In the genomic region with DNA sequence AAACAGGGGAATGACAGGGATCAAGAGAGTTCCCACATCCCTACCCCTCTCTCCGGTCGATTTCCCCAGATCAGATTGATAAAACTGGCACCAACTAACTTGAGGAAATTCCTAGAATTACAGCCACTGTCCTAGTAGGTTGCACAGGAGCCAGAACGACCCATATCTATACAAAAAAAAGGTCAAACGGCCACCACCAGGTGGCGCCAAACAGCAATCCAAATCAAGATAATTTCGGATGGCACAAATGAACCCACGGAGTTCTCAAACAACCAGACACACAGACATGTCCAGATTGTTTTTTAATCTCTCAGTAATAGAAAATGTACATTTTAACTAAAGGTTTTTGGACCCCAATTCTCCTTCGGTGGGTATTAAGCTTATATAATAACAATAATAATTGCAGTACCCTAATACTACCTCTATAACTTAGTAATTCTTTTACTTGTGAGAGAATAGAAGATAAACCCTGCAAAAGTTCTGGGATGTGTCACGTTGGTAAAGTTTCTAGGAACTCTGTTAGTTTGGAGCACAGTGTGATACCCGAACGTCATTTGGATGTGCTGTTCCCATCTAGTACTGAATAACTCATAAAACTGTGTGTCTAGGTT, we compare ENCODE assay signal across 8 cellular contexts.
DNase-seq lines count a peak whose midpoint lies in the region; ATAC-seq lines count a peak whose summit lies in the region.

No MANE protein-coding gene starts in this region.

- no peaks in the 10 kb centered on the region for H3K36me3 ChIP-seq in Karpas-422 (ENCODE audit: insufficient read depth, low read length)

- H3K9me2 ChIP-seq in Karpas-422 (replicated peaks; ENCODE audit: insufficient read depth, low read length): no peaks in the 10 kb centered on the region

- no peak overlapping the region for H2AFZ ChIP-seq in Karpas-422 (ENCODE audit: low read length)

- no peak overlapping the region for H3K4me3 Mint-ChIP-seq in immature natural killer cell

- H3K4me1 ChIP-seq in Karpas-422 (ENCODE audit: low read length): no peaks in the 10 kb centered on the region

- H3K27ac Mint-ChIP-seq in immature natural killer cell: no peak overlapping the region

- no peaks in the 10 kb centered on the region for H3K36me3 Mint-ChIP-seq in immature natural killer cell

- H3K9me3 ChIP-seq in Karpas-422 (ENCODE audit: low read length): no peaks in the 10 kb centered on the region

- H3K9ac ChIP-seq in Karpas-422 (ENCODE audit: low read length): no peak overlapping the region

- H3K4me1 Mint-ChIP-seq in immature natural killer cell: no peaks in the 10 kb centered on the region

- no peaks in the 10 kb centered on the region for H3K27me3 ChIP-seq in Karpas-422 (ENCODE audit: low read length)

- H3K79me2 ChIP-seq in Karpas-422 (ENCODE audit: low read length): no peaks in the 10 kb centered on the region

- H3K4me3 ChIP-seq in Karpas-422 (ENCODE audit: low read length): no peak overlapping the region

- H3K9me3 Mint-ChIP-seq in immature natural killer cell: peaks cover 0 to 13% (median 0%) of the 10 kb centered on the region in 6 donors

- H3K27me3 Mint-ChIP-seq in immature natural killer cell (ENCODE audit: low read depth in 3 of 3): no peaks in the 10 kb centered on the region

- DNase-seq in ELR (ENCODE audit: low read depth) (peak; percentile 72), Karpas-422 (peak; percentile 74), T-helper 1 cell (peak; percentile 10 to 43 (median 16)), astrocyte of the hippocampus (ENCODE audit: low read depth, low spot score) (peak; percentile 83), immature natural killer cell (peak in 2 of 3 donors; percentile 2 to 11)
- DNase-seq in stimulated activated CD4-positive, alpha-beta T cell treated with anti-CD3 and anti-CD28 coated beads, Interleukin-12 subunit alpha, Interleukin-12 subunit beta, amount 100 ng/mL, for 48 hours (ENCODE audit: low read depth in 2 of 3, low spot score in 1 of 3): peak; percentile 14 to 37 (median 26)

- H3K4me2 ChIP-seq in Karpas-422 (ENCODE audit: low read depth, low read length, poor library complexity, severe bottlenecking): no peak overlapping the region

- peak; percentile 65 for ATAC-seq in GM21515 (IDR thresholded peaks at IDR 0.05; ENCODE audit: unreplicated experiment)
- no peak for ATAC-seq in GM21360 (IDR thresholded peaks at IDR 0.05; ENCODE audit: unreplicated experiment)

- H4K20me1 ChIP-seq in Karpas-422 (ENCODE audit: insufficient read depth, low read depth, low read length): no peaks in the 10 kb centered on the region

- no peak overlapping the region for H3K27ac ChIP-seq in Karpas-422 (ENCODE audit: low read length)

Comparison
In these comparisons a context has a peak if more than half of its experiments do, and no peak if none do; other contexts are left out.
1. DNase-seq: peak in every context shown above with its lines; median percentile 83 in astrocyte of the hippocampus; 74 in Karpas-422; 72 in ELR; 26 in stimulated activated CD4-positive, alpha-beta T cell treated with anti-CD3 and anti-CD28 coated beads, Interleukin-12 subunit alpha, Interleukin-12 subunit beta, amount 100 ng/mL, for 48 hours; 16 in T-helper 1 cell; 6 in immature natural killer cell.